In the genomic region with DNA sequence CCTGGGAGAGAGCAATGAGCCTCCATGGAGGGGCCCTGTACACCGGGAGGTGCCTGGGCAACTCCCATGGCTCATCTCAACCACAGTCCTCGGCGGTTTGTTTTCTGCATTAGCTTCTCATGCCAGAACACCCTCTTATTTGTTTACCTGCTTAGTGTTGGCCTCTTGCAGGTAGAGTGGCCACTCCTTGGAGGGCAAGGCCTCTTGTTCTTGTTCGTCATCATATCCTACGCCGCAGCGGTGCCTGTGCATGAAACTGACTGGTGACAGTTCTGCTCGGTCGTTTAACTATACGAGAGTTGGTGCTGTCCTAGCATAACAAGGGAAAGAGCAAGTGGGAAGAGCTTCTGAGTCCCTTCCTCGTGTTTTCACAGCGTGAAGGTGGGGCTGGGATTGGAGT, we compare ENCODE assay signal across 23 cellular contexts. TPM values are rescaled to one million over a fixed set of nuclear protein-coding genes. Genes with fewer than 3 reads are reported as not detected.
"Had no signal": no experiment of that assay in that cellular context is flagged by ENCODE, and none has a peak within 500 bp of the region (broad histone marks: within the 10 kb centered on the region; RNA-seq: fewer than 3 reads in every experiment).

No MANE protein-coding gene starts in this region.

- H3K27me3 Mint-ChIP-seq: brain had no signal

- H3K36me3 Mint-ChIP-seq: activated CD8-positive, alpha-beta memory T cell treated with anti-CD3 and anti-CD28 coated beads, Interleukin-2, amount 10 ng/mL, durations not matched to agents 7 days and 5 days; activated naive CD4-positive, alpha-beta T cell treated with anti-CD3 and anti-CD28 coated beads, Interleukin-2, amount 50 U/mL, for 72 hours; immature natural killer cell had no signal

- H3K27ac Mint-ChIP-seq: activated CD8-positive, alpha-beta memory T cell treated with anti-CD3 and anti-CD28 coated beads, Interleukin-2, amount 10 ng/mL, durations not matched to agents 7 days and 5 days; activated naive CD4-positive, alpha-beta T cell treated with anti-CD3 and anti-CD28 coated beads, Interleukin-2, amount 50 U/mL, for 72 hours; immature natural killer cell; stimulated activated naive CD8-positive, alpha-beta T cell treated with anti-CD3 and anti-CD28 coated beads, Interleukin-15, Interleukin-2, amounts not matched to agents 100 ng/mL and 50 ng/mL, for 24 hours; T-helper 17 cell had no signal

- DNase-seq: activated CD4-positive, alpha-beta T cell treated with anti-CD3 and anti-CD28 coated beads for 1 hour; activated CD4-positive, alpha-beta T cell treated with anti-CD3 and anti-CD28 coated beads, Interleukin-2, amount 50 U/mL, for 48 hours; activated CD8-positive, alpha-beta memory T cell treated with anti-CD3 and anti-CD28 coated beads, Interleukin-2, amount 10 ng/mL, durations not matched to agents 7 days and 5 days; activated effector memory CD4-positive, alpha-beta T cell treated with anti-CD3 and anti-CD28 coated beads, Interleukin-2, amount 50 U/mL, for 16 hours; activated T-cell treated with anti-CD3 and anti-CD28 coated beads, Interleukin-2, amount 50 U/mL, for 4 hours; amygdala; cerebellar nuclear complex; glutamatergic neuron; immature natural killer cell; mesendoderm; retina; SK-N-SH; stimulated activated CD4-positive, alpha-beta T cell treated with anti-CD3 and anti-CD28 coated beads, Interleukin-15, amount 100 ng/mL, for 24 hours; stimulated activated CD4-positive, alpha-beta T cell treated with anti-CD3 and anti-CD28 coated beads, Interleukin-4, amount 100 ng/mL, for 24 hours; T-helper 17 cell had no signal

- H3K4me3 ChIP-seq: neural progenitor cell, thoracic aorta had no signal

- H3K27ac ChIP-seq: neural progenitor cell, parathyroid adenoma, thoracic aorta had no signal

- H3K36me3 ChIP-seq: neural progenitor cell, thoracic aorta had no signal

- H3K4me1 ChIP-seq: neural progenitor cell had no signal

- H3K4me3 Mint-ChIP-seq: activated CD8-positive, alpha-beta memory T cell treated with anti-CD3 and anti-CD28 coated beads, Interleukin-2, amount 10 ng/mL, durations not matched to agents 7 days and 5 days; activated T-cell treated with anti-CD3 and anti-CD28 coated beads, Interleukin-2, amount 50 U/mL, for 4 hours; brain; immature natural killer cell; neural progenitor cell; stimulated activated naive CD8-positive, alpha-beta T cell treated with anti-CD3 and anti-CD28 coated beads, Interleukin-15, Interleukin-2, amounts not matched to agents 100 ng/mL and 50 ng/mL, for 24 hours; T-helper 17 cell had no signal

- ATAC-seq: activated CD8-positive, alpha-beta memory T cell treated with anti-CD3 and anti-CD28 coated beads, Interleukin-2, amount 10 ng/mL, durations not matched to agents 7 days and 5 days; activated naive CD4-positive, alpha-beta T cell treated with anti-CD3 and anti-CD28 coated beads, Interleukin-2, amount 50 U/mL, for 72 hours; activated T-cell treated with anti-CD3 and anti-CD28 coated beads, Interleukin-2, amount 50 U/mL, for 4 hours; T-helper 17 cell had no signal

- H3K9me3 Mint-ChIP-seq: activated naive CD4-positive, alpha-beta T cell treated with anti-CD3 and anti-CD28 coated beads, Interleukin-2, amount 50 U/mL, for 72 hours; activated T-cell treated with anti-CD3 and anti-CD28 coated beads, Interleukin-2, amount 50 U/mL, for 4 hours; immature natural killer cell; neural progenitor cell; stimulated activated naive CD8-positive, alpha-beta T cell treated with anti-CD3 and anti-CD28 coated beads, Interleukin-15, Interleukin-2, amounts not matched to agents 100 ng/mL and 50 ng/mL, for 24 hours had no signal

- H3K9me3 ChIP-seq: SK-N-SH, thoracic aorta had no signal

- H3K4me1 Mint-ChIP-seq: activated CD8-positive, alpha-beta memory T cell treated with anti-CD3 and anti-CD28 coated beads, Interleukin-2, amount 10 ng/mL, durations not matched to agents 7 days and 5 days; immature natural killer cell; T-helper 17 cell had no signal

- H3K27me3 ChIP-seq: neural progenitor cell had no signal

RNA-seq across cellular contexts. Expression of a gene that starts 40.5 kb away (rescaled TPM):
- total RNA-seq: activated CD8-positive, alpha-beta memory T cell treated with anti-CD3 and anti-CD28 coated beads, Interleukin-2, amount 10 ng/mL, durations not matched to agents 7 days and 5 days; activated naive CD4-positive, alpha-beta T cell treated with anti-CD3 and anti-CD28 coated beads, Interleukin-2, amount 50 U/mL, for 72 hours; activated T-cell treated with anti-CD3 and anti-CD28 coated beads, Interleukin-2, amount 50 U/mL, for 4 hours; dermis blood vessel endothelial cell; skeletal muscle tissue; T-helper 17 cell; thoracic aorta had no signal
